ENCODE assay signal across 2 cellular contexts in genomic region chr19:33273065-33273736, GRCh38.
TF ChIP-seq lines count a peak whose summit lies in the region.

No MANE protein-coding gene starts in this region.

TF ChIP-seq in Ishikawa, 13 proteins besides CTCF, POLR2A, EP300 and RAD21 (continued from another document):
- TF ChIP-seq USF1 (IDR thresholded peaks at IDR 0.05) = no peak
- TF ChIP-seq MAX (IDR thresholded peaks at IDR 0.05) = no peak
- no peak for TF ChIP-seq CEBPB (IDR thresholded peaks at IDR 0.05)
- TF ChIP-seq EGR1 (IDR thresholded peaks at IDR 0.05) = peak; percentile 77
- no peak for TF ChIP-seq ZBTB7A (IDR thresholded peaks at IDR 0.05; ENCODE audit: low read depth)
- TF ChIP-seq TCF12 (IDR thresholded peaks at IDR 0.05; ENCODE audit: low read depth) = no peak

TF ChIP-seq in H1, 55 proteins besides CTCF, POLR2A, EP300 and RAD21 (continued from another document):
- no peak for TF ChIP-seq EZH2 (IDR thresholded peaks at IDR 0.05; ENCODE audit: low read depth, low read length, severe bottlenecking)
